ENCODE assay signal across 8 cellular contexts in the genomic region with DNA sequence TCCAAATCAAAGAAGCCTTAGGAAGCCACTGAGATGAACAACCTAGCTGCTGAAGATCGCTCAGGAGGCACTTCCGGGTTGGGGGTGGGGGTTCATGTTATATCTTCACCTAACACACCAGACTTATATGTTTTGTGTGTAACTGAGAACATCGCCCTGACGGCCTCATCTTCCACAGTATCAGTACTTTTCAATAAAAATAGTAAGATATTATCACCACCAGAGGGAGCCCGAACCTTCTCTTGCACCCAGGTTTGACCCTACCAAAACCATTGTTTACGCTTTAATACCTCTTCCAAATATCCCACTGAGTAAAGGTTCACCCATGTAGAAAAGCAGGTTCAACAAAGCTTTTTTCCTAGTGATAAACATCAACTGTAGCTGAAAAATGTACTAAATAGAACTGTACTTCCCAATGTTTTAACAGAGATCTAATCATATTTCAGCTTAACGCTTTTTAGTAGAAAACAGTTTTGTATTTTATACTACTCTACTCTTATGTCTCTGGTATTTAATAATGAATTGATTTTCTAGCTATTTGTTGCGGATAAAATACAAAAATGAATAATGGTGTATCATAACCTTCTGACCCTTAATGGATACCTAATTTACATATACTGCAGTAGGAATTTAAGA.
DNase-seq lines count a peak whose midpoint lies in the region; ATAC-seq, FAIRE-seq and TF ChIP-seq lines count a peak whose summit lies in the region.

No MANE protein-coding gene starts in this region.

- no TSS peak for BruUV-seq in endothelial cell of umbilical vein (replicated peaks; lab: Mats Ljungman, UMichigan)

- CTCF ChIA-PET in endothelial cell of umbilical vein (lab: Charles Lee): interaction anchor here (0.7 to 5.5 kb wide), 26 partner anchors 9 to 1431 kb away, joined by 3 to 230 read pairs (median 4); a partner anchor contains a TSS

- H3K36me3 ChIP-seq in endothelial cell of umbilical vein (ENCODE audit: control insufficient read depth in 2 of 2, extremely low read depth in 1 of 2, insufficient read depth in 2 of 2, low read length in 2 of 2): no peaks in the 10 kb centered on the region

- POLR2A ChIA-PET in endothelial cell of umbilical vein (lab: Charles Lee): no interaction called here

- dilution Hi-C loops in endothelial cell of umbilical vein (cut with MboI; ENCODE audit: extremely low pct_ligation_motif_present, low sequenced_read_pairs): no loop called here

- H3K79me2 ChIP-seq in endothelial cell of umbilical vein (ENCODE audit: control insufficient read depth, insufficient read depth, low read length): no peaks in the 10 kb centered on the region

- no peak overlapping the region for H3K4me3 ChIP-seq in endothelial cell of umbilical vein (replicated peaks in 1 of 3; ENCODE audit: insufficient read depth in 1 of 3, low read depth in 1 of 3, low read length in 3 of 3)

- ATAC-seq in HG02798 (IDR thresholded peaks at IDR 0.05; ENCODE audit: poor library complexity, unreplicated experiment): peak; percentile 89

- in situ Hi-C loops in GM13977 (cut with MboI; ENCODE audit: low pct_unique_long_range_greater_than_20kb, low sequenced_read_pairs, unreplicated experiment): loop anchor here (25.0 kb wide), 1 partner anchor 237 kb away; a partner anchor contains a TSS

- intact Hi-C loops in endothelial cell of umbilical vein (cut with micrococcal nuclease): loop anchor here (1.0 to 5.0 kb wide), 6 partner anchors 38 to 582 kb away; no protein-coding TSS in a partner anchor

- no peaks in the 10 kb centered on the region for H3K9me3 ChIP-seq in endothelial cell of umbilical vein (replicated peaks; ENCODE audit: control insufficient read depth, insufficient read depth, low read length)

- no peaks in the 10 kb centered on the region for H4K20me1 ChIP-seq in endothelial cell of umbilical vein (replicated peaks; ENCODE audit: control insufficient read depth, extremely low read depth, insufficient read depth, low read length)

- no peaks in the 10 kb centered on the region for H3K4me1 ChIP-seq in endothelial cell of umbilical vein (ENCODE audit: control insufficient read depth, extremely low read depth, insufficient read depth, low read length)

- no peaks in the 10 kb centered on the region for H3K9me1 ChIP-seq in endothelial cell of umbilical vein (replicated peaks; ENCODE audit: control insufficient read depth, extremely low read depth, insufficient read depth, low read length)

- no peak overlapping the region for H3K9ac ChIP-seq in endothelial cell of umbilical vein (replicated peaks; ENCODE audit: extremely low read depth, insufficient read depth, low read length)

- DNase-seq in AG09319 (ENCODE audit: extremely low read depth, low read depth) (no peak), GM13977 (ENCODE audit: low spot score) (peak; percentile 43), NCI-H1105 treated with DMSO at 0.1 percent for 48 hours (lab: John Stamatoyannopoulos, UW) (peak; percentile 54), T follicular helper cell (ENCODE audit: low read depth) (peak; percentile 2), endothelial cell of umbilical vein (ENCODE audit: low read depth, low spot score) (peak; percentile 58), mucosa of gallbladder (ENCODE audit: low spot score) (peak; percentile 23), middle frontal gyrus (ENCODE audit: extremely low spot score, low spot score) (no peak)

- no peak for TF ChIP-seq POLR2A in endothelial cell of umbilical vein (IDR thresholded peaks at IDR 0.05; ENCODE audit: low read depth, low read length)

- H2AFZ ChIP-seq in endothelial cell of umbilical vein (ENCODE audit: low read depth, low read length): no peak overlapping the region

- peak; percentile 83 for FAIRE-seq in endothelial cell of umbilical vein (lab: Jason Lieb, UNC)

- TF ChIP-seq CTCF in AG09319 (IDR thresholded peaks at IDR 0.05; ENCODE audit: low read depth, low read length) (peak; percentile 64), GM13977 (IDR thresholded peaks at IDR 0.05; ENCODE audit: extremely low read depth, insufficient read depth, missing control alignments) (peak; percentile 58), endothelial cell of umbilical vein (IDR thresholded peaks at IDR 0.05; ENCODE audit: extremely low read depth in 1 of 2, insufficient read depth in 1 of 2, low read depth in 1 of 2, low read length in 2 of 2) (peak; percentile 55 to 57)

- no peaks in the 10 kb centered on the region for H3K27me3 ChIP-seq in endothelial cell of umbilical vein (ENCODE audit: control insufficient read depth in 2 of 2, insufficient read depth in 2 of 2, low read length in 2 of 2)

- no peak overlapping the region for H3K27ac ChIP-seq in endothelial cell of umbilical vein (ENCODE audit: insufficient read depth, low read depth, low read length)

- H3K4me2 ChIP-seq in endothelial cell of umbilical vein (ENCODE audit: insufficient read depth, low read length): no peak overlapping the region

TF ChIP-seq in endothelial cell of umbilical vein, 7 proteins besides CTCF, POLR2A, EP300 and RAD21:
- TF ChIP-seq MYC (IDR thresholded peaks at IDR 0.05; ENCODE audit: low read depth, low read length) (no peak), GATA2 (IDR thresholded peaks at IDR 0.05; ENCODE audit: insufficient read depth, insufficient read length, low read depth, low read length) (no peak), JUN (IDR thresholded peaks at IDR 0.05; ENCODE audit: borderline replicate concordance, insufficient read depth, insufficient read length, low read depth) (no peak), EZH2 (IDR thresholded peaks at IDR 0.05; ENCODE audit: borderline replicate concordance, low read depth, low read length, severe bottlenecking) (no peak), FOS (IDR thresholded peaks at IDR 0.05; ENCODE audit: borderline replicate concordance, insufficient read depth, low read length) (no peak), POLR2AphosphoS5 (IDR thresholded peaks at IDR 0.05; ENCODE audit: insufficient read depth, low read depth, low read length) (no peak)
- TF ChIP-seq, protein P1, sequence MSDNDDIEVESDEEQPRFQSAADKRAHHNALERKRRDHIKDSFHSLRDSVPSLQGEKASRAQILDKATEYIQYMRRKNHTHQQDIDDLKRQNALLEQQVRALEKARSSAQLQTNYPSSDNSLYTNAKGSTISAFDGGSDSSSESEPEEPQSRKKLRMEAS (IDR thresholded peaks at IDR 0.05; ENCODE audit: insufficient read depth, insufficient read length): no peak

Comparison
In these comparisons a context has a peak if more than half of its experiments do, and no peak if none do; other contexts are left out.
1. DNase-seq: peak in GM13977 (single experiment), NCI-H1105 treated with DMSO at 0.1 percent for 48 hours (single experiment), T follicular helper cell (single experiment), endothelial cell of umbilical vein (single experiment) and mucosa of gallbladder (single experiment); none in AG09319 (single experiment) and middle frontal gyrus (single experiment).
2. Peak in every context shown above with its lines, with median percentiles within 50 percentile points of each other: CTCF ChIP-seq.